In the genomic region with DNA sequence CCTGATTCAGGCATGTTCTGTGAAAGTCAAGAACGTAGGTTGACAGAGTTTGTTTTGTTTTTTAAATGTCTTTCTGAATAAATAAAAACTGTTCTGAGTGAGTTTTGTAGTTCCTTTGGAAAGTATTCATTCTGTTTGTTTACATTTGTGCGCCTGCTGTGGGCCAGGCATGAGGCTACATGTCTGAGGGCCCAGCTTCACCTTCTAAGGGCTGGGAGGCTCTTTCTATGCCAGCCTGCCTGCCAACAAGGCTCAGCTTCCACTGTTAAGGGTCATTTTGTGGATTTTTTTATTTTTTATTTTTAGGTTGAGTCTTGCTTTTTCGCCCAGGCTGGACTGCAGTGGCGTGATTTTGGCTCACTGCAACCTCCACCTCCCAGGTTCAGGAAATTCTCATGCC, we compare ENCODE assay signal across 15 cellular contexts.
"Had no signal": no experiment of that assay in that cellular context is flagged by ENCODE, and none has a peak within 500 bp of the region (broad histone marks: within the 10 kb centered on the region; RNA-seq: fewer than 3 reads in every experiment).

No MANE protein-coding gene starts in this region.

- H3K4me3 ChIP-seq: adrenal gland, dorsolateral prefrontal cortex, esophagus squamous epithelium, heart left ventricle, testis had no signal

- H3K27ac Mint-ChIP-seq: activated T-helper 17 cell treated with anti-CD3 and anti-CD28 coated beads, Interleukin-2, amount 50 U/mL, for 72 hours; natural killer cell; stimulated activated naive CD8-positive, alpha-beta T cell treated with anti-CD3 and anti-CD28 coated beads, Interleukin-15, amount 100 ng/mL, for 72 hours had no signal

- H3K27ac ChIP-seq: adrenal gland, heart left ventricle, testis had no signal

- H3K9me3 ChIP-seq: adrenal gland, esophagus squamous epithelium, heart left ventricle, testis had no signal

- ATAC-seq: activated T-helper 17 cell treated with anti-CD3 and anti-CD28 coated beads, Interleukin-2, amount 50 U/mL, for 72 hours; heart left ventricle; natural killer cell; stimulated activated naive CD8-positive, alpha-beta T cell treated with anti-CD3 and anti-CD28 coated beads, Interleukin-15, amount 100 ng/mL, for 72 hours had no signal

- H3K36me3 Mint-ChIP-seq: natural killer cell had no signal

- H3K27me3 Mint-ChIP-seq: activated T-helper 17 cell treated with anti-CD3 and anti-CD28 coated beads, Interleukin-2, amount 50 U/mL, for 72 hours; stimulated activated naive CD8-positive, alpha-beta T cell treated with anti-CD3 and anti-CD28 coated beads, Interleukin-15, amount 100 ng/mL, for 72 hours had no signal

- H3K27me3 ChIP-seq: adrenal gland, dorsolateral prefrontal cortex, esophagus squamous epithelium, heart left ventricle, testis had no signal

- H3K36me3 ChIP-seq: adrenal gland had no signal

- H3K9me3 Mint-ChIP-seq: activated T-helper 17 cell treated with anti-CD3 and anti-CD28 coated beads, Interleukin-2, amount 50 U/mL, for 72 hours; natural killer cell; stimulated activated naive CD8-positive, alpha-beta T cell treated with anti-CD3 and anti-CD28 coated beads, Interleukin-15, amount 100 ng/mL, for 72 hours had no signal

- DNase-seq: activated CD4-positive, alpha-beta T cell treated with anti-CD3 and anti-CD28 coated beads for 4 hours; activated naive CD4-positive, alpha-beta T cell treated with anti-CD3 and anti-CD28 coated beads, Interleukin-2, amount 50 U/mL, for 16 hours; adrenal gland; cerebellar nuclear complex; dorsolateral prefrontal cortex; esophagus squamous epithelium; foreskin melanocyte; heart left ventricle; natural killer cell; stimulated activated CD4-positive, alpha-beta T cell treated with anti-CD3 and anti-CD28 coated beads, Interleukin-15, amount 100 ng/mL, for 24 hours; stimulated activated CD4-positive, alpha-beta T cell treated with anti-CD3 and anti-CD28 coated beads, Interleukin-4, amount 100 ng/mL, for 4 hours; stimulated activated naive CD8-positive, alpha-beta T cell treated with anti-CD3 and anti-CD28 coated beads, Interleukin-15, amount 100 ng/mL, for 72 hours; T-helper 1 cell; testis had no signal

- H3K4me3 Mint-ChIP-seq: activated T-helper 17 cell treated with anti-CD3 and anti-CD28 coated beads, Interleukin-2, amount 50 U/mL, for 72 hours; natural killer cell; stimulated activated naive CD8-positive, alpha-beta T cell treated with anti-CD3 and anti-CD28 coated beads, Interleukin-15, amount 100 ng/mL, for 72 hours had no signal
